Comparison of ENCODE assay signal across 7 cellular contexts in the genomic region with DNA sequence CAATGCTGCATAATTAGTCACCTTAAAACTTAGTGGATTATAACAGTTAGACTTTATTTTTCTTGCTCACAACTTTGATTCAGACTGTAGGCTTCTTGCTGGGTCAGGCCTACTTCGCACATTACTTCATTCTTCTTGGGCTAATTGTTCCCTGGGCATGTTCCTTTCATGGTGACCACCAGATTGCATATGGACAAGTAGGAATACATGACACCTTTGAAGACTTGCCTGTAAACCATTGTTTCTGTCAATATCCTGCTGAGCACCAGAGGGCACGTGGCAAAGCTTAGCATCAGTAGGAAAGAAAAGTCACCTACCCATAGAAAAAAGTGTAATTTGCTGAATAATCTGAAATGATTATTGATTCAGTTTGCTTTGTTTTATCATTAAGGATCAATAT.
"Had no signal": no experiment of that assay in that cellular context is flagged by ENCODE, and none has a peak within 500 bp of the region (broad histone marks: within the 10 kb centered on the region; RNA-seq: fewer than 3 reads in every experiment).

No MANE protein-coding gene starts in this region.

- ATAC-seq: GM23338, HCT116, HepG2 had no signal

- H3K4me3 Mint-ChIP-seq: GM23338, IgD-negative memory B cell had no signal

- H3K9me3 ChIP-seq: HAP-1 had no signal

- H2AFZ ChIP-seq: GM23338 had no signal

- FAIRE-seq: HepG2 had no signal

- H3K4me1 ChIP-seq: HAP-1 had no signal

- H3K4me1 Mint-ChIP-seq: IgD-negative memory B cell had no signal

- H3K4me2 ChIP-seq: GM23338 had no signal

- DNase-seq: H7, KBM-7 had no signal

- H3K4me3 ChIP-seq: GM23338, HAP-1 had no signal

- H3K36me3 ChIP-seq: HAP-1 had no signal

- H3K36me3 Mint-ChIP-seq: IgD-negative memory B cell had no signal

- H3K27me3 Mint-ChIP-seq: IgD-negative memory B cell had no signal

- H3K27ac Mint-ChIP-seq: GM23338, IgD-negative memory B cell had no signal

- H3K9me3 Mint-ChIP-seq: GM23338 had no signal
